ENCODE assay signal across 9 cellular contexts in genomic region chr19:34662919-34663318, GRCh38. TPM values are rescaled to one million over a fixed set of nuclear protein-coding genes. Genes with fewer than 3 reads are reported as not detected.
DNase-seq lines count a peak whose midpoint lies in the region; ATAC-seq and TF ChIP-seq lines count a peak whose summit lies in the region.
"Had no signal": no experiment of that assay in that cellular context is flagged by ENCODE, and none has a peak within 500 bp of the region (broad histone marks: within the 10 kb centered on the region; RNA-seq: fewer than 3 reads in every experiment).

No MANE protein-coding gene starts in this region.

- CTCF ChIA-PET in activated CD4-positive, alpha-beta T cell treated with anti-CD3 and anti-CD28 coated beads, Interleukin-2, amount 10 ng/mL, durations not matched to agents 7 days and 5 days (lab: Charles Lee): interaction anchor here (2.9 kb wide), 1 partner anchor 15 kb away, joined by 10 read pairs; the partner anchor contains the start of genes SCGB2B2 and ZNF302

- peaks cover 40% of the 10 kb centered on the region for H3K4me1 ChIP-seq in left ventricle myocardium inferior

- H3K9me3 ChIP-seq in left ventricle myocardium inferior (replicated peaks): no peaks in the 10 kb centered on the region

- H3K4me3 ChIP-seq in left ventricle myocardium inferior: no peak overlapping the region

- no peak overlapping the region for H3K27ac Mint-ChIP-seq in activated CD4-positive, alpha-beta T cell treated with anti-CD3 and anti-CD28 coated beads, Interleukin-2, amount 10 ng/mL, durations not matched to agents 7 days and 5 days

- POLR2A ChIA-PET in activated CD4-positive, alpha-beta T cell treated with anti-CD3 and anti-CD28 coated beads, Interleukin-2, amount 10 ng/mL, durations not matched to agents 7 days and 5 days (lab: Charles Lee): no interaction called here

- peaks cover 3% of the 10 kb centered on the region for H3K27me3 Mint-ChIP-seq in activated CD4-positive, alpha-beta T cell treated with anti-CD3 and anti-CD28 coated beads, Interleukin-2, amount 10 ng/mL, durations not matched to agents 7 days and 5 days

- H3K9me3 Mint-ChIP-seq in activated CD4-positive, alpha-beta T cell treated with anti-CD3 and anti-CD28 coated beads, Interleukin-2, amount 10 ng/mL, durations not matched to agents 7 days and 5 days: peaks cover 5% of the 10 kb centered on the region

- H3K36me3 Mint-ChIP-seq in activated CD4-positive, alpha-beta T cell treated with anti-CD3 and anti-CD28 coated beads, Interleukin-2, amount 10 ng/mL, durations not matched to agents 7 days and 5 days (ENCODE audit: low read depth): peaks cover 2% of the 10 kb centered on the region

- no peak for DNase-seq in left ventricle myocardium inferior
- no peak for DNase-seq in Right ventricle myocardium superior
- peak; percentile 64 for DNase-seq in NCI-H2029 (lab: John Stamatoyannopoulos, UW)
- DNase-seq in activated CD4-positive, alpha-beta T cell treated with anti-CD3 and anti-CD28 coated beads, Interleukin-2, amount 10 ng/mL, durations not matched to agents 7 days and 5 days: peak; percentile 64
- peak; percentile 12 for DNase-seq in kidney glomerular epithelial cell (lab: John Stamatoyannopoulos, UW)

- no peak overlapping the region for H3K4me3 Mint-ChIP-seq in activated CD4-positive, alpha-beta T cell treated with anti-CD3 and anti-CD28 coated beads, Interleukin-2, amount 10 ng/mL, durations not matched to agents 7 days and 5 days

- H3K27ac ChIP-seq in left ventricle myocardium inferior (replicated peaks): no peak overlapping the region
- H3K27ac ChIP-seq: epithelial cell of prostate had no signal

- ATAC-seq in Right ventricle myocardium superior (ENCODE audit: poor library complexity) (no peak), GM21576 (IDR thresholded peaks at IDR 0.05; ENCODE audit: unreplicated experiment) (no peak), GM18867 (IDR thresholded peaks at IDR 0.05; ENCODE audit: unreplicated experiment) (no peak), HG02610 (IDR thresholded peaks at IDR 0.05; ENCODE audit: unreplicated experiment) (no peak)

- no peaks in the 10 kb centered on the region for H3K36me3 ChIP-seq in left ventricle myocardium inferior

- intact Hi-C loops in left ventricle myocardium inferior (cut with micrococcal nuclease): no loop called here
- intact Hi-C loops in Right ventricle myocardium superior (cut with DNase I): no loop called here

- peak; percentile 54 for TF ChIP-seq CTCF in left ventricle myocardium inferior (IDR thresholded peaks at IDR 0.05; ENCODE audit: borderline replicate concordance)

- H3K4me1 Mint-ChIP-seq in activated CD4-positive, alpha-beta T cell treated with anti-CD3 and anti-CD28 coated beads, Interleukin-2, amount 10 ng/mL, durations not matched to agents 7 days and 5 days: peaks cover 24% of the 10 kb centered on the region

- H3K27me3 ChIP-seq in left ventricle myocardium inferior (ENCODE audit: low read depth): no peaks in the 10 kb centered on the region

RNA-seq across cellular contexts. Expression of gene SCGB2B2, which starts 14.0 kb away (rescaled TPM):
- total RNA-seq in left ventricle myocardium inferior: not detected
- total RNA-seq in Right ventricle myocardium superior: 0.13 TPM
- total RNA-seq in activated CD4-positive, alpha-beta T cell treated with anti-CD3 and anti-CD28 coated beads, Interleukin-2, amount 10 ng/mL, durations not matched to agents 7 days and 5 days: under 1 TPM; 0.35 to 0.65 TPM

RNA-seq across cellular contexts. Expression of gene ZNF302, which starts 14.6 kb away (rescaled TPM):
- 45.6 TPM for total RNA-seq in left ventricle myocardium inferior
- total RNA-seq in Right ventricle myocardium superior: 39.8 TPM
- 10 to 100 TPM; 23.1 to 24.3 TPM for total RNA-seq in activated CD4-positive, alpha-beta T cell treated with anti-CD3 and anti-CD28 coated beads, Interleukin-2, amount 10 ng/mL, durations not matched to agents 7 days and 5 days

Comparison
In these comparisons a context has a peak if more than half of its experiments do, and no peak if none do; other contexts are left out.
1. DNase-seq: peak in NCI-H2029 (single experiment), activated CD4-positive, alpha-beta T cell treated with anti-CD3 and anti-CD28 coated beads, Interleukin-2, amount 10 ng/mL, durations not matched to agents 7 days and 5 days (single experiment) and kidney glomerular epithelial cell (single experiment); none in left ventricle myocardium inferior (single experiment) and Right ventricle myocardium superior (single experiment).